ENCODE assay signal across 2 cellular contexts in the genomic region with DNA sequence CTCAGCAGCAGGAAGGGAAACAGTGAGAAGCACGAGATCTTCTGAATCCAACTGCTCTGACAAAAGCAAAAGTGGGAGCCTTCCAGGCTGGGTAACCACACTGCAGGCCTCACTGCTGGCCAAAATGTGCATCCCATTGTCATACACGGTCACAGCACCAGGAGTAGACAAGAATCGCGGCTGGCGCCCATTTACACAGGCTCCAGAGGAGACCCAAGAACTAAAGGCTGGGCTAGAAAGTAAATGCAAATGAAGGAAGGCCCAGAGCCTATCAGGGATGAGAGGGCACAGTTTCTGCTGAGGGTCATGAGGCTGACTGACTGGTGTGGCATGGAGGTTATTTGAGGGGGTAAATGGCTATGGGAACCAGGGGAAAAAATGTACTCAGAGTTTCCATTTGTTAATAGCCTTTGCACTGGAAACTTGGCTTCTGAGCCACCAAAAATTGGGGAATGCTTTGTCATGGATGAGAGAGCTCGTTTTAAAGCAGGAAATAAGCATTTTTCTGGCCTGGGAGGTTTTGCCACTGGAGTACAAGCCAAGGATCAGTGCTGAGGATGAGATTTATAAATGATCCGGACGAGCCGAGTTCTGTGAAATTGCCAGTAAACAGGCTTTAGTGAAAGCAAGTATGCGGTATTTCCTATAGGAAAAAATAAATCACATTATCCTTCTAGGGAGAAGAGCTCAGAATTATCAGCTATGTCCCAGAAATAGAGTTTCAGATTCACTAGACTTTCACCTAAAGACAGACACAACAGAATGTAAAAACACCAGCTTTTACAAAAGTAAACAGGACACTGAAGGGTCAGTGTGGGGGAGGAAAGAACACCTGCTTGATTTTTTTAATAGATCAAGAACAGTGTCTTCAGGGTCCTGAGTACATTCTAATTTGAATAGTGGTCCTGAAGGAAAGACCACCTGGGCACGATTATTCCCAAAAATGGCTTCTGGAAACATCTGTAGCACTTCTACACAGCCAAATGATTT.
TF ChIP-seq lines count a peak whose summit lies in the region.

No MANE protein-coding gene starts in this region.

TF ChIP-seq in IMR-90, 13 proteins besides CTCF, POLR2A, EP300 and RAD21 (continued from another document):
- TF ChIP-seq CEBPB (IDR thresholded peaks at IDR 0.05; ENCODE audit: low read depth, low read length) (no peak), ELK1 (IDR thresholded peaks at IDR 0.05; ENCODE audit: borderline replicate concordance, low read depth, low read length) (no peak), SMC3 (IDR thresholded peaks at IDR 0.05; ENCODE audit: low read depth, low read length) (no peak), CHD1 (IDR thresholded peaks at IDR 0.05; ENCODE audit: low read depth, low read length) (no peak), MXI1 (IDR thresholded peaks at IDR 0.05; ENCODE audit: borderline replicate concordance, low read depth, low read length) (no peak), FOS (IDR thresholded peaks at IDR 0.05; ENCODE audit: low read depth, low read length) (no peak), USF2 (IDR thresholded peaks at IDR 0.05; ENCODE audit: low read depth, low read length) (no peak), MAFK (IDR thresholded peaks at IDR 0.05; ENCODE audit: low read depth, low read length) (no peak), RFX5 (IDR thresholded peaks at IDR 0.05; ENCODE audit: low read depth, low read length) (no peak), BHLHE40 (IDR thresholded peaks at IDR 0.05; ENCODE audit: low read depth, low read length) (no peak)

TF ChIP-seq in HEK293T, 16 proteins besides CTCF, POLR2A, EP300 and RAD21 (continued from another document):
- TF ChIP-seq FOXA1 (IDR thresholded peaks at IDR 0.05) (no peak), SUZ12 (IDR thresholded peaks at IDR 0.05) (no peak), ELF4 (IDR thresholded peaks at IDR 0.05) (no peak), FOXK2 (IDR thresholded peaks at IDR 0.05) (no peak)
TF ChIP-seq in HEK293T: peak in this region for 0.
